In genomic region chr11:65900125-65900898, GRCh38 we compare ENCODE assay signal across 8 cellular contexts. TPM values are rescaled to one million over a fixed set of nuclear protein-coding genes. Genes with fewer than 3 reads are reported as not detected.
A peak's percentile ranks its signal among the peaks of the same experiment; 100 is the strongest.
DNase-seq lines count a peak whose midpoint lies in the region; ATAC-seq lines count a peak whose summit lies in the region.

Gene FOSL1, minus strand, starts transcription at chr11:65900388. Its CDS starts 49 bp downstream, at chr11:65900339.

- WGBS in right cardiac atrium = 2% methylated on average over 80 of the region's 80 CpGs
- WGBS in aorta, 2 donors = 2% methylated on average over 73 to 80 of the region's 80 CpGs

- H3K9me3 ChIP-seq in right cardiac atrium (ENCODE audit: control insufficient read depth, low read length) (no peaks in the 10 kb centered on the region), aorta (ENCODE audit: control insufficient read depth, low read length) (no peaks in the 10 kb centered on the region)

- intact Hi-C loops in right cardiac atrium (cut with DNase I) (no loop called here), aorta (cut with DNase I) (no loop called here)

- H3K4me3 ChIP-seq in right cardiac atrium (ENCODE audit: low read length) (peak within 1 kb of the TSS; percentile 49), rectal smooth muscle tissue (ENCODE audit: low read length) (peak within 1 kb of the TSS; percentile 58), aorta (ENCODE audit: low read length in 2 of 2) (peak within 1 kb of the TSS; percentile 24 to 60)

- H3K9ac ChIP-seq in rectal smooth muscle tissue (ENCODE audit: low read length) = no peak within 1 kb of the TSS

- H3K4me1 ChIP-seq in right cardiac atrium (ENCODE audit: control insufficient read depth, insufficient read depth, low read length) (no peaks in the 10 kb centered on the region), rectal smooth muscle tissue (ENCODE audit: control insufficient read depth, insufficient read depth, low read length) (peaks cover 3% of the 10 kb centered on the region), aorta (ENCODE audit: control insufficient read depth in 1 of 2, insufficient read depth in 2 of 2, low read length in 2 of 2) (no peaks in the 10 kb centered on the region)

- ATAC-seq in GM21786 (IDR thresholded peaks at IDR 0.05; ENCODE audit: unreplicated experiment) (peak; percentile 79), right cardiac atrium (peak; percentile 91 to 93), aorta (ENCODE audit: low FRiP score) (peak; percentile 89)

- H3K27ac ChIP-seq in right cardiac atrium (ENCODE audit: low read length) = no peak within 1 kb of the TSS
- H3K27ac ChIP-seq in rectal smooth muscle tissue (ENCODE audit: low read depth, low read length) = no peak within 1 kb of the TSS
- H3K27ac ChIP-seq in aorta (ENCODE audit: low read depth in 1 of 2, low read length in 2 of 2) = peak within 1 kb of the TSS in 1 of 2 donors; percentile 43

- peak; percentile 98 for DNase-seq in ELR (ENCODE audit: low read depth)
- DNase-seq in Kasumi-1 (lab: John Stamatoyannopoulos, UW) = peak; percentile 65 to 72
- DNase-seq in T-helper 2 cell = peak; percentile 89 to 95 (median 93)
- peak in 30 of 56 donors; percentile 15 to 80 (median 48) for DNase-seq in amygdala (lab: John Stamatoyannopoulos, UW)
- peak; percentile 93 to 94 (median 94) for DNase-seq in right cardiac atrium
- peak; percentile 92 to 98 for DNase-seq in aorta

- no peaks in the 10 kb centered on the region for H3K27me3 ChIP-seq in right cardiac atrium (ENCODE audit: control insufficient read depth, insufficient read depth)
- peaks cover 9% of the 10 kb centered on the region for H3K27me3 ChIP-seq in rectal smooth muscle tissue (ENCODE audit: control insufficient read depth, insufficient read depth, low read length)
- H3K27me3 ChIP-seq in aorta (ENCODE audit: control insufficient read depth in 1 of 2, insufficient read depth in 2 of 2, low read length in 1 of 2) = no peaks in the 10 kb centered on the region

- H3K36me3 ChIP-seq in rectal smooth muscle tissue (ENCODE audit: control insufficient read depth, insufficient read depth, low read length) (no peaks in the 10 kb centered on the region), aorta (ENCODE audit: control insufficient read depth in 1 of 2, insufficient read depth in 2 of 2, low read length in 1 of 2) (no peaks in the 10 kb centered on the region)

RNA-seq across cellular contexts. Expression of gene FOSL1, which starts in this region (rescaled TPM):
- total RNA-seq in right cardiac atrium (1 to 10 TPM in 1 of 4 donors, under 1 TPM in 3; 0.57 to 5.5 (median 0.83) TPM), aorta (10 to 100 TPM in 1 of 2 donors, 1 to 10 TPM in 1; 7.2 to 31.9 TPM)
- polyA plus RNA-seq in right cardiac atrium (2.6 TPM), aorta (1 to 10 TPM; 1.6 to 6.4 TPM)

Comparison
In these comparisons a context has a peak if more than half of its experiments do, and no peak if none do; other contexts are left out.
1. DNase-seq: peak in every context shown above with its lines; median percentile 98 in ELR; 95 in aorta; 94 in right cardiac atrium; 93 in T-helper 2 cell; 68 in Kasumi-1; 48 in amygdala.